9 cellular contexts compared by ENCODE assay signal in genomic region chr19:18274776-18275356, GRCh38. TPM values are rescaled to one million over a fixed set of nuclear protein-coding genes. Genes with fewer than 3 reads are reported as not detected.
DNase-seq lines count a peak whose midpoint lies in the region; ATAC-seq and TF ChIP-seq lines count a peak whose summit lies in the region.
"Had no signal": no experiment of that assay in that cellular context is flagged by ENCODE, and none has a peak within 500 bp of the region (broad histone marks: within the 10 kb centered on the region; RNA-seq: fewer than 3 reads in every experiment).

No MANE protein-coding gene starts in this region.

- DNase-seq in Caco-2 (peak; percentile 73 to 75), NCI-H2196 (lab: John Stamatoyannopoulos, UW; ENCODE audit: unreplicated experiment) (peak; percentile 61), MCF 10A (ENCODE audit: unreplicated experiment) (peak; percentile 94), kidney glomerular epithelial cell (lab: John Stamatoyannopoulos, UW) (peak; percentile 52), stromal cell of bone marrow (ENCODE audit: low read depth) (peak; percentile 80), NCI-H510A treated with DMSO at 0.1 percent for 48 hours (lab: John Stamatoyannopoulos, UW) (no peak)
- DNase-seq in stimulated activated CD4-positive, alpha-beta T cell treated with anti-CD3 and anti-CD28 coated beads, Interleukin-2, amount 100 ng/mL, for 48 hours = no peak

- H3K4me3 ChIP-seq in Caco-2 (ENCODE audit: low read depth, low read length) = no peak overlapping the region

- no peak for ATAC-seq in HG03354 (IDR thresholded peaks at IDR 0.05; ENCODE audit: poor library complexity, severe bottlenecking, unreplicated experiment)

- peak overlapping the region; percentile 24 for H3K4me3 Mint-ChIP-seq in Caco-2 (ENCODE audit: unreplicated experiment)
- H3K4me3 Mint-ChIP-seq in MCF 10A (ENCODE audit: unreplicated experiment) = peak overlapping the region; percentile 38

- TF ChIP-seq CTCF in Caco-2 (IDR thresholded peaks at IDR 0.05; ENCODE audit: insufficient read depth in 1 of 2, low read depth in 1 of 2, low read length in 1 of 2, severe bottlenecking in 1 of 2, unreplicated experiment in 1 of 2) (no peak), MCF 10A (IDR thresholded peaks at IDR 0.05; ENCODE audit: unreplicated experiment) (peak; percentile 3)

- no peaks in the 10 kb centered on the region for H3K9me3 Mint-ChIP-seq in Caco-2 (ENCODE audit: unreplicated experiment)
- no peaks in the 10 kb centered on the region for H3K9me3 Mint-ChIP-seq in MCF 10A (ENCODE audit: unreplicated experiment)

- H3K36me3 Mint-ChIP-seq in Caco-2 (ENCODE audit: insufficient read depth, unreplicated experiment) (peaks cover 81% of the 10 kb centered on the region), MCF 10A (ENCODE audit: insufficient read depth, unreplicated experiment) (peaks cover 51% of the 10 kb centered on the region)

- H3K4me1 Mint-ChIP-seq in Caco-2 (ENCODE audit: low read depth, unreplicated experiment) (peaks cover 12% of the 10 kb centered on the region), MCF 10A (ENCODE audit: insufficient read depth, unreplicated experiment) (peaks cover 23% of the 10 kb centered on the region)

- intact Hi-C loops in Caco-2 (cut with micrococcal nuclease; ENCODE audit: unreplicated experiment) = no loop called here
- intact Hi-C loops in MCF 10A (cut with micrococcal nuclease) = loop anchor here (1.0 kb wide), 1 partner anchor 48 kb away; the partner anchor contains the start of gene LSM4

- H3K27me3 Mint-ChIP-seq in Caco-2 (ENCODE audit: insufficient read depth, unreplicated experiment) (peaks cover 6% of the 10 kb centered on the region), MCF 10A (ENCODE audit: insufficient read depth, unreplicated experiment) (no peaks in the 10 kb centered on the region)

- no peaks in the 10 kb centered on the region for H3K27me3 ChIP-seq in Caco-2 (replicated peaks; ENCODE audit: control insufficient read depth, insufficient read depth, low read length)

- peak overlapping the region; percentile 59 for H3K27ac Mint-ChIP-seq in Caco-2 (ENCODE audit: unreplicated experiment)
- peak overlapping the region; percentile 79 for H3K27ac Mint-ChIP-seq in MCF 10A (ENCODE audit: low read depth, unreplicated experiment)

- H3K36me3 ChIP-seq in Caco-2 (ENCODE audit: control insufficient read depth, insufficient read depth, low read length) = peaks cover 3% of the 10 kb centered on the region; the same call in 1 of the 2 replicates

- POLR2A ChIA-PET in Caco-2 (lab: Charles Lee) = interaction anchor here (0.6 to 2.8 kb wide), 3 partner anchors 48 to 140 kb away, joined by 6 to 16 read pairs (median 14); partner anchors contain the start of gene LSM4
- POLR2A ChIA-PET in MCF 10A (lab: Yijun Ruan, JAX) = interaction anchor here (0.5 to 9.0 kb wide), 17 partner anchors 17 to 980 kb away, joined by 3 to 178 read pairs (median 4); partner anchors contain the start of genes LSM4 and RAB3A

- peaks cover 30% of the 10 kb centered on the region for H3K4me1 ChIP-seq in Caco-2

- no peaks in the 10 kb centered on the region for H3K9me3 ChIP-seq in Caco-2

- CTCF ChIA-PET in Caco-2 (lab: Charles Lee) = interaction anchor here (0.6 to 1.7 kb wide), 4 partner anchors 54 to 150 kb away, joined by 3 to 8 read pairs (median 6); no protein-coding TSS in a partner anchor
- CTCF ChIA-PET in MCF 10A (lab: Yijun Ruan, JAX) = interaction anchor here (0.5 to 8.0 kb wide), 6 partner anchors 23 to 423 kb away, joined by 3 to 257 read pairs (median 4); no protein-coding TSS in a partner anchor

- BruUV-seq in Caco-2 (replicated peaks; lab: Mats Ljungman, UMichigan) (no TSS peak), MCF 10A (replicated peaks; lab: Mats Ljungman, UMichigan) (no TSS peak)

RNA-seq across cellular contexts. Expression of gene IQCN, which starts 0.6 kb away (rescaled TPM):
- total RNA-seq in Caco-2 (2022) (1.5 and 2.1 TPM in 2 replicates), MCF 10A (2022) (0.26 and 0.42 TPM in 2 replicates)

RNA-seq across cellular contexts. Expression of gene JUND, which starts 6.6 kb away (rescaled TPM):
- total RNA-seq in Caco-2 (2022) (75.5 and 78.8 TPM in 2 replicates), MCF 10A (2022) (120 and 123 TPM in 2 replicates)

RNA-seq across cellular contexts. Expression of gene LSM4, which starts 48.0 kb away (rescaled TPM):
- 184 and 186 TPM in 2 replicates for total RNA-seq in Caco-2 (2022)
- 172 and 193 TPM in 2 replicates for total RNA-seq in MCF 10A (2022)

RNA-seq across cellular contexts. Expression of gene PDE4C, which starts 48.6 kb away (rescaled TPM):
- total RNA-seq in Caco-2 (2022) = 0.36 and 0.46 TPM in 2 replicates
- total RNA-seq in MCF 10A (2022) = 0.42 and 0.54 TPM in 2 replicates
- total RNA-seq: mononuclear cell had no signal

Comparison
In these comparisons a context has a peak if more than half of its experiments do, and no peak if none do; other contexts are left out.
1. DNase-seq: peak in Caco-2 (2 of 2), NCI-H2196 (single experiment), MCF 10A (single experiment), kidney glomerular epithelial cell (single experiment) and stromal cell of bone marrow (single experiment); none in stimulated activated CD4-positive, alpha-beta T cell treated with anti-CD3 and anti-CD28 coated beads, Interleukin-2, amount 100 ng/mL, for 48 hours (0 of 2) and NCI-H510A treated with DMSO at 0.1 percent for 48 hours (single experiment).